In the genomic region with DNA sequence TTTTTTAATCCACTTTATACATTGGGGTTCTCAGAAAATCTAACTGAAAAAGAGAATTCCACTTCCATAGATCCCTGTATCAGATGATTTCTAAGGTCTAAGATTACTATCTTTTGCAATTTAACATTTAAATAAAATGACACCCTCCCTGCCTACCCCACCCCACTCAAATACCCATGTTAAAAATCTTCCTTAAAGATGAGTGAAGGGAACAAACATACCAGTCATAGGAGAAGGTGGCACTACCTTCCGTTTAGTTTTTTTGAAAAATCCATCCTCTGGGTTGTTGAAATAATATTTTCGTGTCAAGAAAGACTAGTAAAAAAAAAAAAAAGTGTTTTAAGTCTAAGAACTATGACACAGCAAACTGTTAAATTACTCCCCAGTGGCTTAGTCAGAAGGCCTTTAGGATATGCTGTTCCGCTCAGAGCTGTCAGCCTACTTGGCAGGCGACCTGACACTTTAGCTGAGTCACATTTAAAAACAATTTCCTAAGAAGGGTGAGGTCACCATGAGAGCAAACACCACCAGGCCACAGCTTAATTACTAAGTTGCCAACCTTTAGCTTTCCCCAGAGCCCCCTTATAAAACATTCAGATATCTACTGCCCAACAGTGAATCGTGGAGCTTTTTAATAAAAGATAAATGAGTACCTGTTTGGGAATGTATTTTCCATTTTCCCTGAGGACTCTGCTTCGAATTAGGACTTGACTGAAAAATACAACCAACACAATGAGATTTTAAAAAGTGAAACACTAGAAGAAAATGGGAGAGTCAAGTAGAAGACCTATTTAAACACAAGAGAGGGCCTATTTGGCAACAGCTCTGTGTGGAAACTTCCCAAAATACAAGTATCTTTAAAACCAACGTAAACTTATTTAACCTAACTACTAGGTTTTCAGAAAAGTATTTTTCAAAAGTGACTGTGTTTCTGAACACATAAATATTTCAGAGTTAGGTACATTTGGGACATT, we compare ENCODE assay signal across 1 cellular context.
A peak's percentile ranks its signal among the peaks of the same experiment; 100 is the strongest.
TF ChIP-seq lines count a peak whose summit lies in the region.

No MANE protein-coding gene starts in this region.

TF ChIP-seq in K562, 482 proteins besides CTCF, POLR2A, EP300 and RAD21 (continued from another document and continues in another):
- no peak for TF ChIP-seq PATZ1 (CRISPR knock-in tag; IDR thresholded peaks at IDR 0.05; ENCODE audit: borderline replicate concordance)
- TF ChIP-seq ZSCAN32 (CRISPR knock-in tag; IDR thresholded peaks at IDR 0.05), result no peak
- TF ChIP-seq MIER1 (IDR thresholded peaks at IDR 0.05; ENCODE audit: low read depth), result no peak
- TF ChIP-seq, protein P1, sequence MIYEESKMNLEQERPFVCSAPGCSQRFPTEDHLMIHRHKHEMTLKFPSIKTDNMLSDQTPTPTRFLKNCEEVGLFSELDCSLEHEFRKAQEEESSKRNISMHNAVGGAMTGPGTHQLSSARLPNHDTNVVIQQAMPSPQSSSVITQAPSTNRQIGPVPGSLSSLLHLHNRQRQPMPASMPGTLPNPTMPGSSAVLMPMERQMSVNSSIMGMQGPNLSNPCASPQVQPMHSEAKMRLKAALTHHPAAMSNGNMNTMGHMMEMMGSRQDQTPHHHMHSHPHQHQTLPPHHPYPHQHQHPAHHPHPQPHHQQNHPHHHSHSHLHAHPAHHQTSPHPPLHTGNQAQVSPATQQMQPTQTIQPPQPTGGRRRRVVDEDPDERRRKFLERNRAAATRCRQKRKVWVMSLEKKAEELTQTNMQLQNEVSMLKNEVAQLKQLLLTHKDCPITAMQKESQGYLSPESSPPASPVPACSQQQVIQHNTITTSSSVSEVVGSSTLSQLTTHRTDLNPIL (CRISPR knock-in tag; IDR thresholded peaks at IDR 0.05), result no peak; the same call in 1 of the 2 replicates
- peak; percentile 94 for TF ChIP-seq BHLHE40 (IDR thresholded peaks at IDR 0.05; ENCODE audit: low read length)
- no peak; the same call in 1 of the 2 replicates for TF ChIP-seq KLF16 (IDR thresholded peaks at IDR 0.05)
- TF ChIP-seq HNRNPL (IDR thresholded peaks at IDR 0.05; ENCODE audit: low read depth, low read length), result no peak
- no peak for TF ChIP-seq PRMT5 (CRISPR knock-in tag; IDR thresholded peaks at IDR 0.05)
- no peak for TF ChIP-seq MCM5 (IDR thresholded peaks at IDR 0.05; ENCODE audit: low read depth)
- TF ChIP-seq SRSF7 (optimal IDR thresholded peaks at IDR 0.05; ENCODE audit: low read depth, low read length), result no peak
- TF ChIP-seq CHD2 (IDR thresholded peaks at IDR 0.05; ENCODE audit: low read depth, low read length), result 0 out of 2 replicates have a peak, but pooled peaks have one; percentile 13
- TF ChIP-seq ZBTB17 (CRISPR knock-in tag; IDR thresholded peaks at IDR 0.05), result 0 out of 2 replicates have a peak, but pooled peaks have one; percentile 36
- TF ChIP-seq FOXJ2 (tag; IDR thresholded peaks at IDR 0.05), result peak; percentile 61; the same call in 1 of the 2 replicates
- TF ChIP-seq KLF1 (tag; IDR thresholded peaks at IDR 0.05), result 0 out of 2 replicates have a peak, but pooled peaks have one; percentile 22
- peak in 1 of 2 experiments; percentile 53; a peak in 1 of 4 replicates for TF ChIP-seq MAZ (CRISPR knock-in tag; conservative IDR thresholded peaks at IDR 0.05 in 1 of 2, IDR thresholded peaks at IDR 0.05 in 1 of 2)
- TF ChIP-seq TRIM28 (IDR thresholded peaks at IDR 0.05), result peak; percentile 73
- no peak for TF ChIP-seq COPS2 (conservative IDR thresholded peaks at IDR 0.05)
- TF ChIP-seq SREBF1 (IDR thresholded peaks at IDR 0.05; ENCODE audit: borderline replicate concordance, low read depth, low read length), result no peak
- TF ChIP-seq CREM (IDR thresholded peaks at IDR 0.05; ENCODE audit: low read depth), result peak; percentile 57
- peak; percentile 91 for TF ChIP-seq ARID1B (IDR thresholded peaks at IDR 0.05)
- TF ChIP-seq, protein P2, sequence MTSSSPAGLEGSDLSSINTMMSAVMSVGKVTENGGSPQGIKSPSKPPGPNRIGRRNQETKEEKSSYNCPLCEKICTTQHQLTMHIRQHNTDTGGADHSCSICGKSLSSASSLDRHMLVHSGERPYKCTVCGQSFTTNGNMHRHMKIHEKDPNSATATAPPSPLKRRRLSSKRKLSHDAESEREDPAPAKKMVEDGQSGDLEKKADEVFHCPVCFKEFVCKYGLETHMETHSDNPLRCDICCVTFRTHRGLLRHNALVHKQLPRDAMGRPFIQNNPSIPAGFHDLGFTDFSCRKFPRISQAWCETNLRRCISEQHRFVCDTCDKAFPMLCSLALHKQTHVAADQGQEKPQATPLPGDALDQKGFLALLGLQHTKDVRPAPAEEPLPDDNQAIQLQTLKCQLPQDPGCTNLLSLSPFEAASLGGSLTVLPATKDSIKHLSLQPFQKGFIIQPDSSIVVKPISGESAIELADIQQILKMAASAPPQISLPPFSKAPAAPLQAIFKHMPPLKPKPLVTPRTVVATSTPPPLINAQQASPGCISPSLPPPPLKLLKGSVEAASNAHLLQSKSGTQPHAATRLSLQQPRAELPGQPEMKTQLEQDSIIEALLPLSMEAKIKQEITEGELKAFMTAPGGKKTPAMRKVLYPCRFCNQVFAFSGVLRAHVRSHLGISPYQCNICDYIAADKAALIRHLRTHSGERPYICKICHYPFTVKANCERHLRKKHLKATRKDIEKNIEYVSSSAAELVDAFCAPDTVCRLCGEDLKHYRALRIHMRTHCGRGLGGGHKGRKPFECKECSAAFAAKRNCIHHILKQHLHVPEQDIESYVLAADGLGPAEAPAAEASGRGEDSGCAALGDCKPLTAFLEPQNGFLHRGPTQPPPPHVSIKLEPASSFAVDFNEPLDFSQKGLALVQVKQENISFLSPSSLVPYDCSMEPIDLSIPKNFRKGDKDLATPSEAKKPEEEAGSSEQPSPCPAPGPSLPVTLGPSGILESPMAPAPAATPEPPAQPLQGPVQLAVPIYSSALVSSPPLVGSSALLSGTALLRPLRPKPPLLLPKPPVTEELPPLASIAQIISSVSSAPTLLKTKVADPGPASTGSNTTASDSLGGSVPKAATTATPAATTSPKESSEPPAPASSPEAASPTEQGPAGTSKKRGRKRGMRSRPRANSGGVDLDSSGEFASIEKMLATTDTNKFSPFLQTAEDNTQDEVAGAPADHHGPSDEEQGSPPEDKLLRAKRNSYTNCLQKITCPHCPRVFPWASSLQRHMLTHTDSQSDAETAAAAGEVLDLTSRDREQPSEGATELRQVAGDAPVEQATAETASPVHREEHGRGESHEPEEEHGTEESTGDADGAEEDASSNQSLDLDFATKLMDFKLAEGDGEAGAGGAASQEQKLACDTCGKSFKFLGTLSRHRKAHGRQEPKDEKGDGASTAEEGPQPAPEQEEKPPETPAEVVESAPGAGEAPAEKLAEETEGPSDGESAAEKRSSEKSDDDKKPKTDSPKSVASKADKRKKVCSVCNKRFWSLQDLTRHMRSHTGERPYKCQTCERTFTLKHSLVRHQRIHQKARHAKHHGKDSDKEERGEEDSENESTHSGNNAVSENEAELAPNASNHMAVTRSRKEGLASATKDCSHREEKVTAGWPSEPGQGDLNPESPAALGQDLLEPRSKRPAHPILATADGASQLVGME (CRISPR knock-in tag; IDR thresholded peaks at IDR 0.05), result no peak
- 0 out of 2 replicates have a peak, but pooled peaks have one; percentile 19 for TF ChIP-seq SMAD3 (CRISPR knock-in tag; conservative IDR thresholded peaks at IDR 0.05)
- no peak for TF ChIP-seq HDAC6 (IDR thresholded peaks at IDR 0.05; ENCODE audit: low read depth, low read length)
- TF ChIP-seq TBL1XR1 (IDR thresholded peaks at IDR 0.05; ENCODE audit: low read length in 2 of 2), result peak in 1 of 2 experiments; percentile 90; a peak in 3 of 4 replicates
- TF ChIP-seq ARHGAP35 (IDR thresholded peaks at IDR 0.05; ENCODE audit: partially characterized antibody), result no peak
- TF ChIP-seq, protein P3, sequence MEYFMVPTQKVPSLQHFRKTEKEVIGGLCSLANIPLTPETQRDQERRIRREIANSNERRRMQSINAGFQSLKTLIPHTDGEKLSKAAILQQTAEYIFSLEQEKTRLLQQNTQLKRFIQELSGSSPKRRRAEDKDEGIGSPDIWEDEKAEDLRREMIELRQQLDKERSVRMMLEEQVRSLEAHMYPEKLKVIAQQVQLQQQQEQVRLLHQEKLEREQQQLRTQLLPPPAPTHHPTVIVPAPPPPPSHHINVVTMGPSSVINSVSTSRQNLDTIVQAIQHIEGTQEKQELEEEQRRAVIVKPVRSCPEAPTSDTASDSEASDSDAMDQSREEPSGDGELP (CRISPR knock-in tag; IDR thresholded peaks at IDR 0.05; ENCODE audit: borderline replicate concordance), result no peak; the same call in 1 of the 2 replicates
- TF ChIP-seq PURB (CRISPR knock-in tag; IDR thresholded peaks at IDR 0.05; ENCODE audit: low read depth), result no peak
- peak; percentile 97 for TF ChIP-seq SMARCB1 (IDR thresholded peaks at IDR 0.05; ENCODE audit: insufficient read length, low read depth)
- no peak for TF ChIP-seq DNMT1 (IDR thresholded peaks at IDR 0.05)
- peak; percentile 61 to 85 for TF ChIP-seq FOXA3 (CRISPR knock-in tag; conservative IDR thresholded peaks at IDR 0.05 in 1 of 2, IDR thresholded peaks at IDR 0.05 in 1 of 2)
- TF ChIP-seq PRDM10 (IDR thresholded peaks at IDR 0.05; ENCODE audit: partially characterized antibody), result peak; percentile 22
- no peak for TF ChIP-seq ZNF282 (CRISPR knock-in tag; IDR thresholded peaks at IDR 0.05)
- TF ChIP-seq, protein P4, sequence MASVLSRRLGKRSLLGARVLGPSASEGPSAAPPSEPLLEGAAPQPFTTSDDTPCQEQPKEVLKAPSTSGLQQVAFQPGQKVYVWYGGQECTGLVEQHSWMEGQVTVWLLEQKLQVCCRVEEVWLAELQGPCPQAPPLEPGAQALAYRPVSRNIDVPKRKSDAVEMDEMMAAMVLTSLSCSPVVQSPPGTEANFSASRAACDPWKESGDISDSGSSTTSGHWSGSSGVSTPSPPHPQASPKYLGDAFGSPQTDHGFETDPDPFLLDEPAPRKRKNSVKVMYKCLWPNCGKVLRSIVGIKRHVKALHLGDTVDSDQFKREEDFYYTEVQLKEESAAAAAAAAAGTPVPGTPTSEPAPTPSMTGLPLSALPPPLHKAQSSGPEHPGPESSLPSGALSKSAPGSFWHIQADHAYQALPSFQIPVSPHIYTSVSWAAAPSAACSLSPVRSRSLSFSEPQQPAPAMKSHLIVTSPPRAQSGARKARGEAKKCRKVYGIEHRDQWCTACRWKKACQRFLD (CRISPR knock-in tag; IDR thresholded peaks at IDR 0.05), result peak; percentile 94
- TF ChIP-seq FOXP4 (CRISPR knock-in tag; IDR thresholded peaks at IDR 0.05; ENCODE audit: borderline replicate concordance), result no peak
- no peak for TF ChIP-seq NONO (IDR thresholded peaks at IDR 0.05; ENCODE audit: low read depth in 2 of 2, low read length in 1 of 2)
- TF ChIP-seq HMGN3 (IDR thresholded peaks at IDR 0.05; ENCODE audit: borderline replicate concordance, extremely low read depth, insufficient read length, low read depth, low read length), result no peak
- no peak for TF ChIP-seq HNRNPH1 (optimal IDR thresholded peaks at IDR 0.05; ENCODE audit: low read depth, low read length)
